In genomic region chr21:31731112-31731801, GRCh38 we compare ENCODE assay signal across 8 cellular contexts.
DNase-seq lines count a peak whose midpoint lies in the region; ATAC-seq and TF ChIP-seq lines count a peak whose summit lies in the region.

No MANE protein-coding gene starts in this region.

- H3K4me3 ChIP-seq in iPS-11a (ENCODE audit: low read depth, low read length) (peak overlapping the region; percentile 90), skin epidermis (peak overlapping the region; percentile 69 to 100 (median 79))

- no peak for DNase-seq in AG09319 (ENCODE audit: extremely low read depth, low read depth)
- DNase-seq in T follicular helper cell (ENCODE audit: low read depth), result peak; percentile 31
- DNase-seq in anterior cingulate cortex (lab: John Stamatoyannopoulos, UW), result peak in 33 of 58 donors; percentile 15 to 66 (median 39)

- TF ChIP-seq CTCF in AG09319 (IDR thresholded peaks at IDR 0.05; ENCODE audit: low read depth, low read length), result peak; percentile 14

- peak overlapping the region; percentile 67 to 99 (median 94) for H3K27ac ChIP-seq in skin epidermis

- ATAC-seq in GM19023 (IDR thresholded peaks at IDR 0.05; ENCODE audit: unreplicated experiment), result peak; percentile 23
- peak; percentile 13 for ATAC-seq in HG03196 (IDR thresholded peaks at IDR 0.05; ENCODE audit: unreplicated experiment)
- ATAC-seq in GM18520 (IDR thresholded peaks at IDR 0.05; ENCODE audit: unreplicated experiment), result no peak
